In genomic region chr15:77507911-77508310, GRCh38 we compare ENCODE assay signal across 10 cellular contexts.
A peak's percentile ranks its signal among the peaks of the same experiment; 100 is the strongest.
DNase-seq lines count a peak whose midpoint lies in the region; ATAC-seq and TF ChIP-seq lines count a peak whose summit lies in the region.
"Had no signal": no experiment of that assay in that cellular context is flagged by ENCODE, and none has a peak within 500 bp of the region (broad histone marks: within the 10 kb centered on the region; RNA-seq: fewer than 3 reads in every experiment).

No MANE protein-coding gene starts in this region.

- peaks cover 7% of the 10 kb centered on the region for H3K9me1 ChIP-seq in IMR-90 (ENCODE audit: insufficient read depth, low read length)

- TF ChIP-seq CTCF in IMR-90 (conservative IDR thresholded peaks at IDR 0.05; ENCODE audit: low read depth, low read length), result no peak
- no peak for TF ChIP-seq CTCF in thoracic aorta (IDR thresholded peaks at IDR 0.05)
- TF ChIP-seq CTCF in endodermal cell (conservative IDR thresholded peaks at IDR 0.05), result no peak

- H3K4me3 ChIP-seq in IMR-90 (ENCODE audit: insufficient read depth, low read depth, low read length) (no peak overlapping the region), duodenal mucosa (ENCODE audit: low read depth in 1 of 2, low read length in 2 of 2) (peak overlapping the region in 1 of 2 donors; percentile 53), thoracic aorta (peak overlapping the region; percentile 44), endodermal cell (ENCODE audit: low read length) (no peak overlapping the region)
- H3K4me3 ChIP-seq: cardiac muscle cell had no signal

- DNase-seq in IMR-90 (peak; percentile 59), lung microvascular endothelial cell (ENCODE audit: low read depth in 2 of 2) (peak; percentile 42 to 87), thoracic aorta (ENCODE audit: low spot score) (no peak), NCI-H187 treated with DMSO at 0.1 percent for 48 hours (lab: John Stamatoyannopoulos, UW) (no peak), endodermal cell (no peak), NCI-H345 treated with DMSO at 0.1 percent for 48 hours (lab: John Stamatoyannopoulos, UW; ENCODE audit: unreplicated experiment) (no peak)
- DNase-seq: T-helper 2 cell had no signal

- peak overlapping the region in 1 of 2 experiments; percentile 1; a peak in 1 of 4 replicates for H4K8ac ChIP-seq in IMR-90 (ENCODE audit: low read depth in 2 of 2, low read length in 2 of 2)

- H2BK15ac ChIP-seq in IMR-90 (ENCODE audit: low read depth, low read length), result no peak overlapping the region

- H3K4me2 ChIP-seq in IMR-90 (ENCODE audit: low read depth, low read length), result no peak overlapping the region

- intact Hi-C loops in IMR-90 (cut with micrococcal nuclease), result no loop called here

- peak overlapping the region; percentile 4; the same call in 1 of the 2 replicates for H2AK5ac ChIP-seq in IMR-90 (ENCODE audit: low read depth, low read length)

- no peak overlapping the region for H4K5ac ChIP-seq in IMR-90 (ENCODE audit: low read depth, low read length)

- H3K4ac ChIP-seq in IMR-90 (ENCODE audit: low read depth, low read length), result 0 out of 2 replicates have a peak overlapping the region, but pooled peaks have one; percentile 14

- CTCF ChIA-PET in IMR-90 (lab: Yijun Ruan, JAX), result interaction anchor here (1.6 kb wide), 1 partner anchor 11 kb away, joined by 4 read pairs; no protein-coding TSS in a partner anchor

- dilution Hi-C loops in IMR-90 (cut with HindIII; ENCODE audit: low sequenced_read_pairs, unreplicated experiment), result no loop called here

- H3K79me1 ChIP-seq in IMR-90 (ENCODE audit: low read depth in 1 of 2, low read length in 2 of 2), result no peaks in the 10 kb centered on the region

- no peaks in the 10 kb centered on the region for H3K36me3 ChIP-seq in IMR-90 (ENCODE audit: control insufficient read depth, insufficient read depth, low read length)
- H3K36me3 ChIP-seq in duodenal mucosa (ENCODE audit: control insufficient read depth in 1 of 2, insufficient read depth in 2 of 2, low read length in 2 of 2), result no peaks in the 10 kb centered on the region
- no peaks in the 10 kb centered on the region for H3K36me3 ChIP-seq in thoracic aorta
- no peaks in the 10 kb centered on the region for H3K36me3 ChIP-seq in endodermal cell (ENCODE audit: control insufficient read depth, insufficient read depth, low read length)
- H3K36me3 ChIP-seq: cardiac muscle cell had no signal

- no peak overlapping the region for H3K4me3 Mint-ChIP-seq in endodermal cell

- H3K23ac ChIP-seq in IMR-90 (ENCODE audit: low read depth, low read length), result no peak overlapping the region

- H3K4me1 ChIP-seq in IMR-90 (ENCODE audit: control insufficient read depth, insufficient read depth, low read length) (peaks cover 13% of the 10 kb centered on the region), duodenal mucosa (ENCODE audit: control insufficient read depth in 1 of 2, insufficient read depth in 2 of 2, low read length in 2 of 2) (peaks cover 40 to 42% of the 10 kb centered on the region in 2 donors), thoracic aorta (ENCODE audit: control insufficient read depth in 1 of 2, low read depth in 2 of 2) (peaks cover 24 to 30% of the 10 kb centered on the region in 2 donors), endodermal cell (ENCODE audit: control insufficient read depth, insufficient read depth, low read length) (no peaks in the 10 kb centered on the region)

- H3K36me3 Mint-ChIP-seq in endodermal cell (ENCODE audit: low read depth), result no peaks in the 10 kb centered on the region

- peak; percentile 63; the same call in 1 of the 2 replicates for ATAC-seq in IMR-90 (ENCODE audit: low read depth)
- ATAC-seq in thoracic aorta (ENCODE audit: insufficient number of reproducible peaks, low FRiP score, low read depth), result peak; percentile 74
- no peak for ATAC-seq in HG03135 (IDR thresholded peaks at IDR 0.05; ENCODE audit: unreplicated experiment)

- no peak overlapping the region for H3K56ac ChIP-seq in IMR-90 (ENCODE audit: extremely low read depth, insufficient read depth, low read length)

- peak overlapping the region; percentile 53 for H2AK9ac ChIP-seq in IMR-90 (replicated peaks; ENCODE audit: low read depth, low read length, poor library complexity)

- H2BK5ac ChIP-seq in IMR-90 (ENCODE audit: low read depth, low read length, poor library complexity, severe bottlenecking), result no peak overlapping the region

- POLR2A ChIA-PET in IMR-90 (lab: Charles Lee; ENCODE audit: unreplicated experiment), result no interaction called here

- H3K27ac Mint-ChIP-seq in endodermal cell, result no peak overlapping the region

- H3K18ac ChIP-seq in IMR-90 (ENCODE audit: low read depth, low read length), result no peak overlapping the region

- peak overlapping the region; percentile 44 for H2AFZ ChIP-seq in IMR-90 (replicated peaks; ENCODE audit: low read length, poor library complexity)

- H3K9me3 ChIP-seq in IMR-90 (ENCODE audit: control insufficient read depth, insufficient read depth, low read length) (no peaks in the 10 kb centered on the region), duodenal mucosa (ENCODE audit: control insufficient read depth in 1 of 2, low read length in 2 of 2) (no peaks in the 10 kb centered on the region), thoracic aorta (no peaks in the 10 kb centered on the region), endodermal cell (ENCODE audit: control insufficient read depth, low read length) (no peaks in the 10 kb centered on the region)

- 80% methylated on average over 1 of the region's 6 CpGs; no CpG with 5 or more reads in 1 of the 2 experiments for WGBS in IMR-90 (ENCODE audit: extremely low coverage in 2 of 2, insufficient read length in 1 of 2), 2 experiments
- WGBS in endodermal cell (ENCODE audit: insufficient coverage in 1 of 2, insufficient read length in 1 of 2), 2 experiments, result 94 to 95% methylated on average over 4 to 6 of the region's 6 CpGs

- no peak overlapping the region for H3K14ac ChIP-seq in IMR-90 (replicated peaks; ENCODE audit: low read depth, low read length)

- H3K27ac ChIP-seq in IMR-90 (ENCODE audit: insufficient read depth, low read length) (no peak overlapping the region), duodenal mucosa (ENCODE audit: low read depth, low read length) (peak overlapping the region; percentile 76), thoracic aorta (peak overlapping the region in 1 of 2 donors; percentile 56), endodermal cell (ENCODE audit: low read depth, low read length) (no peak overlapping the region)
- H3K27ac ChIP-seq: cardiac muscle cell had no signal

- H3K27me3 ChIP-seq in IMR-90 (ENCODE audit: control insufficient read depth, insufficient read depth, low read length) (no peaks in the 10 kb centered on the region), duodenal mucosa (ENCODE audit: control insufficient read depth in 1 of 2, insufficient read depth in 2 of 2, low read length in 2 of 2) (no peaks in the 10 kb centered on the region), thoracic aorta (replicated peaks; ENCODE audit: insufficient read depth) (no peaks in the 10 kb centered on the region), endodermal cell (ENCODE audit: control insufficient read depth, insufficient read depth, low read length, poor library complexity, severe bottlenecking) (no peaks in the 10 kb centered on the region)
- H3K27me3 ChIP-seq: cardiac muscle cell had no signal

- no peak overlapping the region for H4K91ac ChIP-seq in IMR-90 (ENCODE audit: insufficient read depth, low read depth, low read length)

- no peak overlapping the region for H2BK20ac ChIP-seq in IMR-90 (ENCODE audit: low read depth, low read length)

- no TSS peak for BruUV-seq in IMR-90 (replicated peaks; lab: Mats Ljungman, UMichigan)

- no peak for TF ChIP-seq POLR2A in IMR-90 (IDR thresholded peaks at IDR 0.05; ENCODE audit: low read depth, low read length)

- in situ Hi-C loops in IMR-90 (cut with MboI; ENCODE audit: low sequenced_read_pairs), result no loop called here

- no peaks in the 10 kb centered on the region for H3K27me3 Mint-ChIP-seq in endodermal cell (ENCODE audit: insufficient read depth)

- peaks cover 10% of the 10 kb centered on the region for H3K4me1 Mint-ChIP-seq in endodermal cell

- H3K9me3 Mint-ChIP-seq in endodermal cell, result no peaks in the 10 kb centered on the region

- no peaks in the 10 kb centered on the region for H4K20me1 ChIP-seq in IMR-90 (ENCODE audit: insufficient read depth, low read length)

- H3K9ac ChIP-seq in IMR-90 (ENCODE audit: low read depth, low read length) (no peak overlapping the region), duodenal mucosa (ENCODE audit: low read depth in 1 of 2, low read length in 2 of 2) (peak overlapping the region in 1 of 2 donors; percentile 40), endodermal cell (ENCODE audit: extremely low read depth, low read length, poor library complexity, severe bottlenecking) (no peak overlapping the region)

- no peak for TF ChIP-seq RAD21 in IMR-90 (IDR thresholded peaks at IDR 0.05; ENCODE audit: low read length)

- H2BK120ac ChIP-seq in IMR-90 (ENCODE audit: low read depth, low read length), result no peak overlapping the region

TF ChIP-seq in IMR-90, 13 proteins besides CTCF, POLR2A, EP300 and RAD21:
- TF ChIP-seq BHLHE40 (IDR thresholded peaks at IDR 0.05; ENCODE audit: low read depth, low read length) (no peak), ELK1 (IDR thresholded peaks at IDR 0.05; ENCODE audit: borderline replicate concordance, low read depth, low read length) (no peak), RFX5 (IDR thresholded peaks at IDR 0.05; ENCODE audit: low read depth, low read length) (no peak), SMC3 (IDR thresholded peaks at IDR 0.05; ENCODE audit: low read depth, low read length) (no peak), MAZ (IDR thresholded peaks at IDR 0.05; ENCODE audit: borderline replicate concordance, low read depth, low read length) (no peak), MAFK (IDR thresholded peaks at IDR 0.05; ENCODE audit: low read depth, low read length) (no peak), MXI1 (IDR thresholded peaks at IDR 0.05; ENCODE audit: borderline replicate concordance, low read depth, low read length) (no peak), NFE2L2 (IDR thresholded peaks at IDR 0.05; ENCODE audit: low read depth, low read length) (no peak)
TF ChIP-seq in IMR-90: peak in this region for 0.

Comparison
In these comparisons a context has a peak if more than half of its experiments do, and no peak if none do; other contexts are left out.
1. DNase-seq: peak in IMR-90 (single experiment) and lung microvascular endothelial cell (2 of 2); none in thoracic aorta (single experiment), NCI-H187 treated with DMSO at 0.1 percent for 48 hours (single experiment), endodermal cell (single experiment) and NCI-H345 treated with DMSO at 0.1 percent for 48 hours (single experiment).